Comparison of ENCODE assay signal across 1 cellular context in the genomic region with DNA sequence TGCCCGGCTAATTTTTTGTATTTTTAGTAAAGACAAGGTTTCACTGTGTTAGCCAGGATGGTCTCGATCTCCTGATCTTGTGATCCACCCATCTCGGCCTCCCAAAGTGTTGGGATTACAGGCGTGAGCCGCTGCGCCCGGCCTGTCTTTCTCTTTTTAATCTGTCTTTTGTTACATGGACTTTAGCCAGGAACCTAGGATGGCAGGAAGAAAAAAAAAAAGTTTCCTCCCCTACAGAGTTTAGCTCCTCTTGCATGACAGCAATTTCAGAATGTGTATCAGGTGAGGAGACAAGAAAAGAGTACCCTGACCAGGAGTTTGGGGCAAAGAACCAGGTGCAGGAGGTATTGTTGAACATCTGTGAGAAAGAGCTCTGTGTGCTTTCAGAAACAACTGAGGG.
A peak's percentile ranks its signal among the peaks of the same experiment; 100 is the strongest.
TF ChIP-seq lines count a peak whose summit lies in the region.

No MANE protein-coding gene starts in this region.

TF ChIP-seq in WTC11, 78 proteins besides CTCF, POLR2A, EP300 and RAD21 (continued from another document):
- TF ChIP-seq, protein P1, sequence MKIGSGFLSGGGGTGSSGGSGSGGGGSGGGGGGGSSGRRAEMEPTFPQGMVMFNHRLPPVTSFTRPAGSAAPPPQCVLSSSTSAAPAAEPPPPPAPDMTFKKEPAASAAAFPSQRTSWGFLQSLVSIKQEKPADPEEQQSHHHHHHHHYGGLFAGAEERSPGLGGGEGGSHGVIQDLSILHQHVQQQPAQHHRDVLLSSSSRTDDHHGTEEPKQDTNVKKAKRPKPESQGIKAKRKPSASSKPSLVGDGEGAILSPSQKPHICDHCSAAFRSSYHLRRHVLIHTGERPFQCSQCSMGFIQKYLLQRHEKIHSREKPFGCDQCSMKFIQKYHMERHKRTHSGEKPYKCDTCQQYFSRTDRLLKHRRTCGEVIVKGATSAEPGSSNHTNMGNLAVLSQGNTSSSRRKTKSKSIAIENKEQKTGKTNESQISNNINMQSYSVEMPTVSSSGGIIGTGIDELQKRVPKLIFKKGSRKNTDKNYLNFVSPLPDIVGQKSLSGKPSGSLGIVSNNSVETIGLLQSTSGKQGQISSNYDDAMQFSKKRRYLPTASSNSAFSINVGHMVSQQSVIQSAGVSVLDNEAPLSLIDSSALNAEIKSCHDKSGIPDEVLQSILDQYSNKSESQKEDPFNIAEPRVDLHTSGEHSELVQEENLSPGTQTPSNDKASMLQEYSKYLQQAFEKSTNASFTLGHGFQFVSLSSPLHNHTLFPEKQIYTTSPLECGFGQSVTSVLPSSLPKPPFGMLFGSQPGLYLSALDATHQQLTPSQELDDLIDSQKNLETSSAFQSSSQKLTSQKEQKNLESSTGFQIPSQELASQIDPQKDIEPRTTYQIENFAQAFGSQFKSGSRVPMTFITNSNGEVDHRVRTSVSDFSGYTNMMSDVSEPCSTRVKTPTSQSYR (CRISPR knock-in tag; IDR thresholded peaks at IDR 0.05): 0 out of 2 replicates have a peak, but pooled peaks have one; percentile 21
- TF ChIP-seq, protein P2, sequence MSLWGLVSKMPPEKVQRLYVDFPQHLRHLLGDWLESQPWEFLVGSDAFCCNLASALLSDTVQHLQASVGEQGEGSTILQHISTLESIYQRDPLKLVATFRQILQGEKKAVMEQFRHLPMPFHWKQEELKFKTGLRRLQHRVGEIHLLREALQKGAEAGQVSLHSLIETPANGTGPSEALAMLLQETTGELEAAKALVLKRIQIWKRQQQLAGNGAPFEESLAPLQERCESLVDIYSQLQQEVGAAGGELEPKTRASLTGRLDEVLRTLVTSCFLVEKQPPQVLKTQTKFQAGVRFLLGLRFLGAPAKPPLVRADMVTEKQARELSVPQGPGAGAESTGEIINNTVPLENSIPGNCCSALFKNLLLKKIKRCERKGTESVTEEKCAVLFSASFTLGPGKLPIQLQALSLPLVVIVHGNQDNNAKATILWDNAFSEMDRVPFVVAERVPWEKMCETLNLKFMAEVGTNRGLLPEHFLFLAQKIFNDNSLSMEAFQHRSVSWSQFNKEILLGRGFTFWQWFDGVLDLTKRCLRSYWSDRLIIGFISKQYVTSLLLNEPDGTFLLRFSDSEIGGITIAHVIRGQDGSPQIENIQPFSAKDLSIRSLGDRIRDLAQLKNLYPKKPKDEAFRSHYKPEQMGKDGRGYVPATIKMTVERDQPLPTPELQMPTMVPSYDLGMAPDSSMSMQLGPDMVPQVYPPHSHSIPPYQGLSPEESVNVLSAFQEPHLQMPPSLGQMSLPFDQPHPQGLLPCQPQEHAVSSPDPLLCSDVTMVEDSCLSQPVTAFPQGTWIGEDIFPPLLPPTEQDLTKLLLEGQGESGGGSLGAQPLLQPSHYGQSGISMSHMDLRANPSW (CRISPR knock-in tag; conservative IDR thresholded peaks at IDR 0.05; ENCODE audit: low read depth): no peak
- TF ChIP-seq, protein P3, sequence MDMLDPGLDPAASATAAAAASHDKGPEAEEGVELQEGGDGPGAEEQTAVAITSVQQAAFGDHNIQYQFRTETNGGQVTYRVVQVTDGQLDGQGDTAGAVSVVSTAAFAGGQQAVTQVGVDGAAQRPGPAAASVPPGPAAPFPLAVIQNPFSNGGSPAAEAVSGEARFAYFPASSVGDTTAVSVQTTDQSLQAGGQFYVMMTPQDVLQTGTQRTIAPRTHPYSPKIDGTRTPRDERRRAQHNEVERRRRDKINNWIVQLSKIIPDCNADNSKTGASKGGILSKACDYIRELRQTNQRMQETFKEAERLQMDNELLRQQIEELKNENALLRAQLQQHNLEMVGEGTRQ (CRISPR knock-in tag; IDR thresholded peaks at IDR 0.05): peak; percentile 19; the same call in 1 of the 2 replicates
